ENCODE assay signal across 8 cellular contexts in genomic region chr14:67819563-67820411, GRCh38. TPM values are rescaled to one million over a fixed set of nuclear protein-coding genes. Genes with fewer than 3 reads are reported as not detected.
DNase-seq lines count a peak whose midpoint lies in the region; ATAC-seq and TF ChIP-seq lines count a peak whose summit lies in the region.

RAD51B (plus strand) TSS chr14:67819779.

- WGBS in heart left ventricle, 4 donors, result 1% methylated on average over 28 to 30 of the region's 30 CpGs
- WGBS in trophoblast cell (ENCODE audit: extremely low coverage, insufficient coverage, insufficient read length), result no CpG with 5 or more reads among the region's 30 CpGs
- 1% methylated on average over 30 of the region's 30 CpGs for WGBS in tibial nerve, 2 donors

- peak within 1 kb of the TSS; percentile 83 for H4K12ac ChIP-seq in trophoblast cell (ENCODE audit: low read depth, low read length)

- peak within 1 kb of the TSS; percentile 86 for H3K4me2 ChIP-seq in trophoblast cell (ENCODE audit: low read length)

- peak within 1 kb of the TSS; percentile 100 for H2AFZ ChIP-seq in trophoblast cell (ENCODE audit: insufficient read depth, low read length, poor library complexity)

- H3K9me3 Mint-ChIP-seq in activated naive CD8-positive, alpha-beta T cell treated with anti-CD3 and anti-CD28 coated beads, Interleukin-2, amount 50 U/mL, for 24 hours, result no peaks in the 10 kb centered on the region

- H4K8ac ChIP-seq in trophoblast cell (ENCODE audit: low read depth, low read length), result peak within 1 kb of the TSS; percentile 99

- peaks cover 7% of the 10 kb centered on the region for H3K79me2 ChIP-seq in trophoblast cell (ENCODE audit: control insufficient read depth, insufficient read depth, low read length, poor library complexity)

- peak within 1 kb of the TSS; percentile 94 for H3K27ac Mint-ChIP-seq in activated naive CD8-positive, alpha-beta T cell treated with anti-CD3 and anti-CD28 coated beads, Interleukin-2, amount 50 U/mL, for 24 hours

- H3K27me3 Mint-ChIP-seq in activated naive CD8-positive, alpha-beta T cell treated with anti-CD3 and anti-CD28 coated beads, Interleukin-2, amount 50 U/mL, for 24 hours, result no peaks in the 10 kb centered on the region

- H3K14ac ChIP-seq in trophoblast cell (ENCODE audit: low read length), result peak within 1 kb of the TSS; percentile 59

- DNase-seq in GM12865 (ENCODE audit: low read depth) (peak; percentile 90), NCI-H1417 treated with DMSO at 0.1 percent for 48 hours (lab: John Stamatoyannopoulos, UW) (peak; percentile 23), T follicular helper cell (ENCODE audit: low read depth) (peak; percentile 83), heart left ventricle (peak; percentile 84 to 91 (median 88)), trophoblast cell (peak; percentile 90 to 96), tibial nerve (ENCODE audit: low spot score in 2 of 2) (peak; percentile 81 to 91)
- DNase-seq in activated naive CD8-positive, alpha-beta T cell treated with anti-CD3 and anti-CD28 coated beads, Interleukin-2, amount 50 U/mL, for 24 hours, result peak; percentile 84

- H3K4me3 Mint-ChIP-seq in activated naive CD8-positive, alpha-beta T cell treated with anti-CD3 and anti-CD28 coated beads, Interleukin-2, amount 50 U/mL, for 24 hours, result peak within 1 kb of the TSS; percentile 96

- no peaks in the 10 kb centered on the region for H3K9me3 ChIP-seq in heart left ventricle
- no peaks in the 10 kb centered on the region for H3K9me3 ChIP-seq in trophoblast cell (ENCODE audit: insufficient read depth, low read depth, low read length)
- H3K9me3 ChIP-seq in tibial nerve, result no peaks in the 10 kb centered on the region

- peak within 1 kb of the TSS; percentile 37 for H2AK5ac ChIP-seq in trophoblast cell (ENCODE audit: low read length)

- TF ChIP-seq POLR2A in heart left ventricle (IDR thresholded peaks at IDR 0.05) (no peak), tibial nerve (IDR thresholded peaks at IDR 0.05) (no peak)

- peaks cover 43% of the 10 kb centered on the region for H3K4me1 Mint-ChIP-seq in activated naive CD8-positive, alpha-beta T cell treated with anti-CD3 and anti-CD28 coated beads, Interleukin-2, amount 50 U/mL, for 24 hours

- ATAC-seq in HG02678 (IDR thresholded peaks at IDR 0.05; ENCODE audit: unreplicated experiment), result peak; percentile 66
- ATAC-seq in activated naive CD8-positive, alpha-beta T cell treated with anti-CD3 and anti-CD28 coated beads, Interleukin-2, amount 50 U/mL, for 24 hours, result peak; percentile 82
- ATAC-seq in heart left ventricle, result peak; percentile 79 to 87 (median 86)

- H2BK5ac ChIP-seq in trophoblast cell (ENCODE audit: low read depth, low read length, poor library complexity), result peak within 1 kb of the TSS; percentile 19

- peak within 1 kb of the TSS; percentile 58 for H2BK120ac ChIP-seq in trophoblast cell (ENCODE audit: insufficient read depth, low read length, poor library complexity)

- TF ChIP-seq CTCF in GM12865 (IDR thresholded peaks at IDR 0.05; ENCODE audit: insufficient read depth, low read depth, low read length, missing control alignments), result no peak
- no peak for TF ChIP-seq CTCF in heart left ventricle (IDR thresholded peaks at IDR 0.05)
- no peak for TF ChIP-seq CTCF in tibial nerve (IDR thresholded peaks at IDR 0.05)

- peak within 1 kb of the TSS; percentile 88 for H3K9ac ChIP-seq in trophoblast cell (ENCODE audit: low read length)

- H3K79me1 ChIP-seq in trophoblast cell (ENCODE audit: low read length), result peaks cover 7% of the 10 kb centered on the region

- peak within 1 kb of the TSS; percentile 82 for H4K91ac ChIP-seq in trophoblast cell (ENCODE audit: low read depth, low read length)

- peaks cover 7% of the 10 kb centered on the region for H3K36me3 Mint-ChIP-seq in activated naive CD8-positive, alpha-beta T cell treated with anti-CD3 and anti-CD28 coated beads, Interleukin-2, amount 50 U/mL, for 24 hours (ENCODE audit: low read depth)

- TF ChIP-seq EP300 in tibial nerve (IDR thresholded peaks at IDR 0.05), result peak in 1 of 2 donors; percentile 48

- H3K27me3 ChIP-seq in heart left ventricle (no peaks in the 10 kb centered on the region), trophoblast cell (ENCODE audit: insufficient read depth, low read length) (no peaks in the 10 kb centered on the region), tibial nerve (no peaks in the 10 kb centered on the region)

- no peak within 1 kb of the TSS for H3K23ac ChIP-seq in trophoblast cell (ENCODE audit: low read length)

- H3K27ac ChIP-seq in heart left ventricle, result peak within 1 kb of the TSS in 9 of 12 donors; percentile 26 to 76 (median 51)
- H3K27ac ChIP-seq in trophoblast cell (ENCODE audit: low read depth, low read length), result no peak within 1 kb of the TSS
- H3K27ac ChIP-seq in tibial nerve, result peak within 1 kb of the TSS; percentile 2 to 84 (median 60)

- peaks cover 0 to 46% (median 15%) of the 10 kb centered on the region in 12 donors for H3K4me1 ChIP-seq in heart left ventricle
- H3K4me1 ChIP-seq in trophoblast cell (ENCODE audit: control insufficient read depth in 1 of 2, insufficient read depth in 2 of 2, low read length in 2 of 2), result peaks cover 3 to 6% of the 10 kb centered on the region in 2 experiments
- H3K4me1 ChIP-seq in tibial nerve, result peaks cover 0 to 29% (median 12%) of the 10 kb centered on the region in 4 donors

- H2BK12ac ChIP-seq in trophoblast cell (ENCODE audit: low read length), result peak within 1 kb of the TSS; percentile 71

- peak within 1 kb of the TSS; percentile 47 for H3K4ac ChIP-seq in trophoblast cell (ENCODE audit: low read depth, low read length)

- intact Hi-C loops in heart left ventricle (cut with DNase I), result loop anchor here in 1 of 10 donors (10.0 kb wide), 1 partner anchor 1295 kb away; no protein-coding TSS in a partner anchor

- H3K36me3 ChIP-seq in heart left ventricle, result peaks cover 0 to 3% (median 0%) of the 10 kb centered on the region in 9 donors
- no peaks in the 10 kb centered on the region for H3K36me3 ChIP-seq in trophoblast cell (ENCODE audit: control insufficient read depth in 1 of 2, insufficient read depth in 2 of 2, low read length in 2 of 2)
- H3K36me3 ChIP-seq in tibial nerve, result no peaks in the 10 kb centered on the region

- H3K4me3 ChIP-seq in GM12865 (ENCODE audit: low read depth, low read length) (peak within 1 kb of the TSS; percentile 73), heart left ventricle (peak within 1 kb of the TSS; percentile 65 to 92 (median 74)), trophoblast cell (ENCODE audit: low read depth, low read length) (peak within 1 kb of the TSS; percentile 90), tibial nerve (peak within 1 kb of the TSS; percentile 50 to 89 (median 66))

- peak within 1 kb of the TSS; percentile 89 for H3K18ac ChIP-seq in trophoblast cell (ENCODE audit: low read length)

RNA-seq across cellular contexts. Expression of gene RAD51B, which starts in this region (rescaled TPM):
- total RNA-seq in heart left ventricle, result 10 to 100 TPM in 2 of 9 donors, 1 to 10 TPM in 7; 1.5 to 11.3 (median 3.8) TPM
- polyA plus RNA-seq in heart left ventricle, result 1 to 10 TPM; 1.3 TPM
- 5.7 and 6.1 TPM in 2 replicates for polyA plus RNA-seq in trophoblast cell (2013)
- 10 to 100 TPM; 12.6 to 26.4 (median 16.7) TPM for total RNA-seq in tibial nerve

Comparison
In these comparisons a context has a peak if more than half of its experiments do, and no peak if none do; other contexts are left out.
1. DNase-seq: peak in every context shown above with its lines; median percentile 93 in trophoblast cell; 90 in GM12865; 88 in heart left ventricle; 86 in tibial nerve; 84 in activated naive CD8-positive, alpha-beta T cell treated with anti-CD3 and anti-CD28 coated beads, Interleukin-2, amount 50 U/mL, for 24 hours; 83 in T follicular helper cell; 23 in NCI-H1417 treated with DMSO at 0.1 percent for 48 hours.